In the genomic region with DNA sequence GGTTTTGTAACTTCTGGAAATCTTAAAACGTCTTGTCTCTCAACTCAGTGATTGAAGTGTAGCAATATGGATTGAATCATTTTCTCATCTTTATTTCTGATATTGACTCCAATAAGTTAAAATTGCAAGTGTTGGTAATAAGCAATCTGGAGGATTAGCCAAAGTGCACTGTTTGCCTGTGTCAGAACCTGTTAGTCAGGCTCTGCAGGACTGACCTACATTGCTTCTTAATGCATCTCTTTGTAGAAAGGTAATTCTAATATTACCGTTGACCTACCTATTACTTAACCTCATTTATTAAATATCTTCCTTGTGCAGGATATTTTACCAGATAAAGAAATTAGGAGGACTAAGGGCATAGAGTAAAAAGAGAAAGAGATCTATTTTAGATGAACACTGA, we compare ENCODE assay signal across 18 cellular contexts.
DNase-seq lines count a peak whose midpoint lies in the region; ATAC-seq, FAIRE-seq and TF ChIP-seq lines count a peak whose summit lies in the region.
"Had no signal": no experiment of that assay in that cellular context is flagged by ENCODE, and none has a peak within 500 bp of the region (broad histone marks: within the 10 kb centered on the region; RNA-seq: fewer than 3 reads in every experiment).

No MANE protein-coding gene starts in this region.

- no peak overlapping the region for H3K9ac ChIP-seq in kidney (ENCODE audit: low read length in 2 of 2)

- FAIRE-seq in kidney (lab: Jason Lieb, UNC) (peak; percentile 25), small intestine (lab: Jason Lieb, UNC) (no peak), GM19239 (lab: Jason Lieb, UNC) (no peak)
- FAIRE-seq: H1 had no signal

- TF ChIP-seq CTCF in Panc1 (IDR thresholded peaks at IDR 0.05) (no peak), kidney (IDR thresholded peaks at IDR 0.05; ENCODE audit: borderline replicate concordance, extremely low read depth, insufficient read depth) (no peak)

- H3K4me3 ChIP-seq in Panc1 (ENCODE audit: low read depth in 2 of 2, low read length in 2 of 2) (no peak overlapping the region), kidney (ENCODE audit: low read length in 2 of 2) (no peak overlapping the region), small intestine (ENCODE audit: low read depth in 1 of 2, low read length in 2 of 2) (no peak overlapping the region)

- ATAC-seq in Panc1 (no peak), HG03095 (IDR thresholded peaks at IDR 0.05; ENCODE audit: unreplicated experiment) (no peak)

- H3K9me3 ChIP-seq in Panc1 (ENCODE audit: control insufficient read depth, insufficient read depth, low read depth, low read length) (no peaks in the 10 kb centered on the region), kidney (ENCODE audit: control insufficient read depth in 1 of 2, low read length in 2 of 2) (no peaks in the 10 kb centered on the region), small intestine (ENCODE audit: control insufficient read depth, low read depth) (no peaks in the 10 kb centered on the region)

- DNase-seq in HPDE6-E6E7 (ENCODE audit: extremely low spot score), result peak; percentile 26
- DNase-seq in Panc1 (ENCODE audit: low read depth, low spot score), result no peak
- DNase-seq in kidney, result no peak
- DNase-seq in small intestine, result peak; percentile 54
- no peak for DNase-seq in GM19239 (ENCODE audit: insufficient read length, low spot score)
- DNase-seq in caudate nucleus (lab: John Stamatoyannopoulos, UW), result no peak
- no peak for DNase-seq in NCI-H2107 (lab: John Stamatoyannopoulos, UW)
- DNase-seq: ACHN; CD4-positive, CD25-positive, alpha-beta regulatory T cell; DND-41; GF-D8; Karpas-422; NCI-H1105 treated with DMSO at 0.1 percent for 48 hours; NCI-H187 treated with DMSO at 0.1 percent for 48 hours; NK-92 treated with Interleukin-12 subunit alpha and Interleukin-12 subunit beta, amount 100 ng/mL, for 24 hours; OCI-M1 had no signal

- CTCF ChIA-PET in Panc1 (lab: Charles Lee), result no interaction called here

- BruUV-seq in Panc1 (replicated peaks; lab: Mats Ljungman, UMichigan), result no TSS peak

- in situ Hi-C loops in Panc1 (cut with HindIII; ENCODE audit: low pct_unique_long_range_greater_than_20kb, low sequenced_read_pairs), result no loop called here

- H3K4me1 ChIP-seq in Panc1 (ENCODE audit: control insufficient read depth, insufficient read depth, low read length) (peaks cover 6% of the 10 kb centered on the region; the same call in 1 of the 2 replicates), kidney (ENCODE audit: control insufficient read depth in 1 of 2, insufficient read depth in 1 of 2, low read depth in 1 of 2, low read length in 2 of 2) (peaks cover 5 to 40% of the 10 kb centered on the region in 2 donors), small intestine (ENCODE audit: control insufficient read depth in 2 of 2, insufficient read depth in 1 of 2, low read depth in 1 of 2, low read length in 1 of 2) (peaks cover 0 to 3% of the 10 kb centered on the region in 2 donors)

- intact Hi-C loops in Panc1 (cut with micrococcal nuclease; ENCODE audit: unreplicated experiment) (no loop called here), kidney (cut with DNase I) (no loop called here)

- POLR2A ChIA-PET in Panc1 (lab: Charles Lee), result no interaction called here

- H3K36me3 ChIP-seq in Panc1 (ENCODE audit: control insufficient read depth, insufficient read depth, low read length), result no peaks in the 10 kb centered on the region
- H3K36me3 ChIP-seq in kidney (ENCODE audit: control insufficient read depth in 1 of 2, insufficient read depth in 2 of 2, low read length in 2 of 2), result no peaks in the 10 kb centered on the region
- no peaks in the 10 kb centered on the region for H3K36me3 ChIP-seq in small intestine (ENCODE audit: control insufficient read depth in 2 of 2, insufficient read depth in 2 of 2, low read length in 2 of 2)

- 14 to 64% (median 30%) methylated on average over 2 of the region's 2 CpGs for WGBS in small intestine, 3 donors

- H3K27ac ChIP-seq in Panc1 (ENCODE audit: low read length) (peak overlapping the region; percentile 0; the same call in 1 of the 2 replicates), kidney (ENCODE audit: low read depth in 2 of 2, low read length in 2 of 2) (no peak overlapping the region), small intestine (ENCODE audit: low read depth in 1 of 2, low read length in 1 of 2) (no peak overlapping the region), caudate nucleus (ENCODE audit: low read depth, low read length) (no peak overlapping the region)

- H3K27me3 ChIP-seq in Panc1 (ENCODE audit: control insufficient read depth, insufficient read depth, low read length), result no peaks in the 10 kb centered on the region
- H3K27me3 ChIP-seq in small intestine (ENCODE audit: control insufficient read depth in 2 of 2, insufficient read depth in 2 of 2, low read length in 2 of 2), result no peaks in the 10 kb centered on the region

Comparison
In these comparisons a context has a peak if more than half of its experiments do, and no peak if none do; other contexts are left out.
1. DNase-seq: peak in HPDE6-E6E7 (single experiment) and small intestine (single experiment); none in Panc1 (single experiment), kidney (single experiment), GM19239 (single experiment), caudate nucleus (0 of 61) and NCI-H2107 (single experiment).